In genomic region chrX:47482512-47483309, GRCh38 we compare ENCODE assay signal across 8 cellular contexts.
DNase-seq lines count a peak whose midpoint lies in the region; ATAC-seq and TF ChIP-seq lines count a peak whose summit lies in the region.

Gene ZNF41 (minus strand): TSS chrX:47483222. CDS start chrX:47467481, 15,741 bp downstream.

- DNase-seq in NCI-H2029 (lab: John Stamatoyannopoulos, UW) (peak; percentile 78), T-helper 22 cell (ENCODE audit: low read depth) (peak; percentile 70), astrocyte of the cerebellum (ENCODE audit: low read depth) (peak; percentile 49), hippocampal formation (lab: John Stamatoyannopoulos, UW) (peak; percentile 55 to 64), retinal pigment epithelial cell (ENCODE audit: low read depth) (peak; percentile 46), cortex of kidney (lab: John Stamatoyannopoulos, UW) (no peak)

- in situ Hi-C loops in astrocyte of the cerebellum (cut with HindIII; ENCODE audit: low sequenced_read_pairs): no loop called here

- H3K4me3 ChIP-seq in astrocyte of the cerebellum (ENCODE audit: low read depth, low read length) (peak within 1 kb of the TSS; percentile 60), retinal pigment epithelial cell (ENCODE audit: low read length) (peak within 1 kb of the TSS; percentile 66)

- ATAC-seq in GM18517 (IDR thresholded peaks at IDR 0.05; ENCODE audit: unreplicated experiment) (peak; percentile 87), HG02981 (IDR thresholded peaks at IDR 0.05; ENCODE audit: unreplicated experiment) (peak; percentile 78)

- TF ChIP-seq CTCF in astrocyte of the cerebellum (IDR thresholded peaks at IDR 0.05; ENCODE audit: low read depth, low read length, missing control alignments) (no peak), retinal pigment epithelial cell (conservative IDR thresholded peaks at IDR 0.05; ENCODE audit: low read depth, low read length) (no peak)
